In genomic region chr2:65527451-65528240, GRCh38 we compare ENCODE assay signal across 1 cellular context.
TF ChIP-seq lines count a peak whose summit lies in the region.

No MANE protein-coding gene starts in this region.

TF ChIP-seq in HepG2, 621 proteins besides CTCF, POLR2A, EP300 and RAD21 (continued from another document):
- TF ChIP-seq ZNF281 (CRISPR knock-in tag; IDR thresholded peaks at IDR 0.05; ENCODE audit: borderline replicate concordance) (peak; percentile 88; the same call in 1 of the 2 replicates), ZNF362 (CRISPR knock-in tag; IDR thresholded peaks at IDR 0.05; ENCODE audit: borderline replicate concordance) (peak; percentile 44; the same call in 1 of the 2 replicates), ZNF3 (CRISPR knock-in tag; IDR thresholded peaks at IDR 0.05) (no peak), SMYD3 (CRISPR knock-in tag; IDR thresholded peaks at IDR 0.05) (no peak), ZNF660 (CRISPR knock-in tag; IDR thresholded peaks at IDR 0.05; ENCODE audit: borderline replicate concordance, low read depth) (no peak), ZNF549 (CRISPR knock-in tag; IDR thresholded peaks at IDR 0.05) (peak; percentile 83; the same call in 1 of the 2 replicates), ZNF33A (CRISPR knock-in tag; IDR thresholded peaks at IDR 0.05; ENCODE audit: borderline replicate concordance) (no peak), KAT7 (CRISPR knock-in tag; IDR thresholded peaks at IDR 0.05; ENCODE audit: borderline replicate concordance) (no peak), ZNF224 (CRISPR knock-in tag; IDR thresholded peaks at IDR 0.05) (0 out of 2 replicates have a peak, but pooled peaks have one; percentile 49), ZNF143 (CRISPR knock-in tag; IDR thresholded peaks at IDR 0.05) (0 out of 2 replicates have a peak, but pooled peaks have one; percentile 25), ZNF367 (CRISPR knock-in tag; IDR thresholded peaks at IDR 0.05; ENCODE audit: borderline replicate concordance) (peak; percentile 39; the same call in 1 of the 2 replicates), RARA (CRISPR knock-in tag; IDR thresholded peaks at IDR 0.05) (peak; percentile 73), NR2F1 (CRISPR knock-in tag; IDR thresholded peaks at IDR 0.05) (peak; percentile 20 to 55; a peak in 3 of 4 replicates), ZBTB7B (CRISPR knock-in tag; IDR thresholded peaks at IDR 0.05) (peak; percentile 70; the same call in 1 of the 2 replicates), REXO4 (CRISPR knock-in tag; IDR thresholded peaks at IDR 0.05; ENCODE audit: borderline replicate concordance) (no peak), ZNF44 (CRISPR knock-in tag; IDR thresholded peaks at IDR 0.05) (no peak), ZNF672 (CRISPR knock-in tag; IDR thresholded peaks at IDR 0.05) (no peak), ELF3 (CRISPR knock-in tag; IDR thresholded peaks at IDR 0.05) (peak; percentile 62), ZFP62 (CRISPR knock-in tag; IDR thresholded peaks at IDR 0.05) (no peak), AHDC1 (CRISPR knock-in tag; IDR thresholded peaks at IDR 0.05; ENCODE audit: borderline replicate concordance) (peak; percentile 93), NFAT5 (CRISPR knock-in tag; IDR thresholded peaks at IDR 0.05) (no peak), IRF2 (CRISPR knock-in tag; IDR thresholded peaks at IDR 0.05) (peak; percentile 30; the same call in 1 of the 2 replicates), ELF1 (CRISPR knock-in tag; IDR thresholded peaks at IDR 0.05) (peak; percentile 29; the same call in 1 of the 2 replicates), KDM5A (IDR thresholded peaks at IDR 0.05; ENCODE audit: borderline replicate concordance, low read length) (no peak)
